ENCODE assay signal across 12 cellular contexts in genomic region chr7:63927261-63927660, GRCh38.
DNase-seq lines count a peak whose midpoint lies in the region; ATAC-seq, FAIRE-seq and TF ChIP-seq lines count a peak whose summit lies in the region.
"Had no signal": no experiment of that assay in that cellular context is flagged by ENCODE, and none has a peak within 500 bp of the region (broad histone marks: within the 10 kb centered on the region; RNA-seq: fewer than 3 reads in every experiment).

No MANE protein-coding gene starts in this region.

- H3K27me3 Mint-ChIP-seq in CD4-positive, CD25-positive, alpha-beta regulatory T cell, result no peaks in the 10 kb centered on the region
- H3K27me3 Mint-ChIP-seq in Caco-2 (ENCODE audit: insufficient read depth, unreplicated experiment), result no peaks in the 10 kb centered on the region

- no peaks in the 10 kb centered on the region for H4K20me1 ChIP-seq in GM23248 (ENCODE audit: insufficient read depth)

- H3K9me3 Mint-ChIP-seq in CD4-positive, CD25-positive, alpha-beta regulatory T cell, result peaks cover 0 to 9% (median 5%) of the 10 kb centered on the region in 7 donors
- H3K9me3 Mint-ChIP-seq in Caco-2 (ENCODE audit: unreplicated experiment), result peaks cover 33% of the 10 kb centered on the region

- no peaks in the 10 kb centered on the region for H3F3A ChIP-seq in GM23248 (ENCODE audit: insufficient read depth)

- H3K27me3 ChIP-seq in CD4-positive, CD25-positive, alpha-beta regulatory T cell (ENCODE audit: control insufficient read depth, insufficient read depth, low read length), result no peaks in the 10 kb centered on the region
- H3K27me3 ChIP-seq in GM23248 (replicated peaks; ENCODE audit: insufficient read depth) (no peaks in the 10 kb centered on the region), sigmoid colon (peaks cover 0 to 4% (median 0%) of the 10 kb centered on the region in 3 donors), small intestine (ENCODE audit: control insufficient read depth in 2 of 2, insufficient read depth in 2 of 2, low read length in 2 of 2) (no peaks in the 10 kb centered on the region), Caco-2 (replicated peaks; ENCODE audit: control insufficient read depth, insufficient read depth, low read length) (no peaks in the 10 kb centered on the region)
- H3K27me3 ChIP-seq in effector memory CD4-positive, alpha-beta T cell (replicated peaks; ENCODE audit: control insufficient read depth, insufficient read depth, low read length, poor library complexity, severe bottlenecking), result no peaks in the 10 kb centered on the region

- peak overlapping the region; percentile 72 for H3K27ac ChIP-seq in CD4-positive, CD25-positive, alpha-beta regulatory T cell (ENCODE audit: insufficient read depth, low read length, poor library complexity, severe bottlenecking)
- no peak overlapping the region for H3K27ac ChIP-seq in GM23248
- H3K27ac ChIP-seq in effector memory CD4-positive, alpha-beta T cell (ENCODE audit: insufficient read depth, low read length, poor library complexity, severe bottlenecking), result no peak overlapping the region
- peak overlapping the region in 3 of 4 donors; percentile 78 to 90 (median 88) for H3K27ac ChIP-seq in sigmoid colon
- no peak overlapping the region for H3K27ac ChIP-seq in small intestine (ENCODE audit: low read depth in 1 of 2, low read length in 1 of 2)

- POLR2A ChIA-PET in Caco-2 (lab: Charles Lee), result no interaction called here

- DNase-seq in CD4-positive, CD25-positive, alpha-beta regulatory T cell, result no peak
- DNase-seq in GM23248 (no peak), sigmoid colon (no peak), small intestine (no peak), Caco-2 (no peak)
- DNase-seq in effector memory CD4-positive, alpha-beta T cell, result no peak
- DNase-seq: COR-L47; HFFc6; mesendoderm; NCI-H748 treated with DMSO at 0.1 percent for 48 hours; stimulated activated naive CD4-positive, alpha-beta T cell had no signal

- intact Hi-C loops in sigmoid colon (cut with DNase I) (no loop called here), Caco-2 (cut with micrococcal nuclease; ENCODE audit: unreplicated experiment) (no loop called here)

- BruUV-seq in Caco-2 (replicated peaks; lab: Mats Ljungman, UMichigan), result no TSS peak

- H3K36me3 ChIP-seq in CD4-positive, CD25-positive, alpha-beta regulatory T cell (ENCODE audit: control insufficient read depth, insufficient read depth, low read length), result no peaks in the 10 kb centered on the region
- no peaks in the 10 kb centered on the region for H3K36me3 ChIP-seq in GM23248 (ENCODE audit: low read depth)
- H3K36me3 ChIP-seq in effector memory CD4-positive, alpha-beta T cell (ENCODE audit: control insufficient read depth, insufficient read depth, low read length), result no peaks in the 10 kb centered on the region
- H3K36me3 ChIP-seq in sigmoid colon, result no peaks in the 10 kb centered on the region
- H3K36me3 ChIP-seq in small intestine (ENCODE audit: control insufficient read depth in 2 of 2, insufficient read depth in 2 of 2, low read length in 2 of 2), result no peaks in the 10 kb centered on the region
- no peaks in the 10 kb centered on the region for H3K36me3 ChIP-seq in Caco-2 (ENCODE audit: control insufficient read depth, insufficient read depth, low read length)

- peak overlapping the region in 3 of 4 donors; percentile 94 to 99 (median 99) for H3K4me3 Mint-ChIP-seq in CD4-positive, CD25-positive, alpha-beta regulatory T cell
- no peak overlapping the region for H3K4me3 Mint-ChIP-seq in Caco-2 (ENCODE audit: unreplicated experiment)
- H3K4me3 Mint-ChIP-seq: HFFc6 had no signal

- H3K9me3 ChIP-seq in CD4-positive, CD25-positive, alpha-beta regulatory T cell (ENCODE audit: control insufficient read depth in 2 of 2, low read length in 2 of 2), result peaks cover 6 to 11% of the 10 kb centered on the region in 2 experiments
- H3K9me3 ChIP-seq in GM23248 (ENCODE audit: low read depth) (no peaks in the 10 kb centered on the region), sigmoid colon (peaks cover 0 to 20% (median 0%) of the 10 kb centered on the region in 4 donors), small intestine (ENCODE audit: control insufficient read depth, low read depth) (peaks cover 3% of the 10 kb centered on the region), Caco-2 (peaks cover 16% of the 10 kb centered on the region)
- H3K9me3 ChIP-seq in effector memory CD4-positive, alpha-beta T cell (ENCODE audit: control insufficient read depth, low read length), result no peaks in the 10 kb centered on the region

- peak overlapping the region; percentile 80; the same call in 1 of the 2 replicates for H2AFZ ChIP-seq in GM23248

- CTCF ChIA-PET in Caco-2 (lab: Charles Lee), result no interaction called here

- no peak overlapping the region for H3K9ac ChIP-seq in GM23248

- TF ChIP-seq CTCF in sigmoid colon (IDR thresholded peaks at IDR 0.05) (no peak), Caco-2 (IDR thresholded peaks at IDR 0.05; ENCODE audit: insufficient read depth in 1 of 2, low read depth in 1 of 2, low read length in 1 of 2, severe bottlenecking in 1 of 2, unreplicated experiment in 1 of 2) (no peak)

- peaks cover 13% of the 10 kb centered on the region for H3K4me1 ChIP-seq in CD4-positive, CD25-positive, alpha-beta regulatory T cell (ENCODE audit: control insufficient read depth, insufficient read depth, low read length, poor library complexity, severe bottlenecking)
- H3K4me1 ChIP-seq in GM23248 (ENCODE audit: insufficient read depth), result no peaks in the 10 kb centered on the region
- H3K4me1 ChIP-seq in effector memory CD4-positive, alpha-beta T cell (ENCODE audit: control insufficient read depth, insufficient read depth, low read length, poor library complexity, severe bottlenecking), result peaks cover 4% of the 10 kb centered on the region
- peaks cover 0 to 12% (median 3%) of the 10 kb centered on the region in 4 donors for H3K4me1 ChIP-seq in sigmoid colon
- H3K4me1 ChIP-seq in small intestine (ENCODE audit: control insufficient read depth in 2 of 2, insufficient read depth in 1 of 2, low read depth in 1 of 2, low read length in 1 of 2), result no peaks in the 10 kb centered on the region
- no peaks in the 10 kb centered on the region for H3K4me1 ChIP-seq in Caco-2

- no peak for FAIRE-seq in small intestine (lab: Jason Lieb, UNC)

- H3K27ac Mint-ChIP-seq in CD4-positive, CD25-positive, alpha-beta regulatory T cell, result peak overlapping the region in 2 of 3 donors; percentile 97 to 98
- H3K27ac Mint-ChIP-seq in Caco-2 (ENCODE audit: unreplicated experiment), result no peak overlapping the region
- H3K27ac Mint-ChIP-seq: HFFc6 had no signal

- in situ Hi-C loops in GM23248 (cut with MboI), result no loop called here

- peak overlapping the region; percentile 87 for H3K4me3 ChIP-seq in CD4-positive, CD25-positive, alpha-beta regulatory T cell (ENCODE audit: low read depth, low read length)
- H3K4me3 ChIP-seq in GM23248, result peak overlapping the region; percentile 77
- peak overlapping the region; percentile 60 for H3K4me3 ChIP-seq in effector memory CD4-positive, alpha-beta T cell (ENCODE audit: insufficient read depth, low read depth, low read length, poor library complexity, severe bottlenecking)
- H3K4me3 ChIP-seq in sigmoid colon, result peak overlapping the region in 3 of 4 donors; percentile 57 to 79 (median 73)
- H3K4me3 ChIP-seq in small intestine (ENCODE audit: low read depth in 1 of 2, low read length in 2 of 2), result peak overlapping the region in 1 of 2 donors; percentile 54
- H3K4me3 ChIP-seq in Caco-2 (ENCODE audit: low read depth, low read length), result no peak overlapping the region

- ATAC-seq in CD4-positive, CD25-positive, alpha-beta regulatory T cell (ENCODE audit: low read depth in 2 of 2), result no peak
- ATAC-seq in HG03025 (IDR thresholded peaks at IDR 0.05; ENCODE audit: low FRiP score, unreplicated experiment), result no peak

- H3K36me3 Mint-ChIP-seq in CD4-positive, CD25-positive, alpha-beta regulatory T cell, result no peaks in the 10 kb centered on the region
- H3K36me3 Mint-ChIP-seq in Caco-2 (ENCODE audit: insufficient read depth, unreplicated experiment), result no peaks in the 10 kb centered on the region

- H3K4me2 ChIP-seq in GM23248 (ENCODE audit: unreplicated experiment), result no peak overlapping the region

- no peak for TF ChIP-seq POLR2A in sigmoid colon (IDR thresholded peaks at IDR 0.05)

- H3K4me1 Mint-ChIP-seq in CD4-positive, CD25-positive, alpha-beta regulatory T cell, result peaks cover 0 to 24% (median 5%) of the 10 kb centered on the region in 4 donors
- H3K4me1 Mint-ChIP-seq in Caco-2 (ENCODE audit: low read depth, unreplicated experiment), result no peaks in the 10 kb centered on the region

- WGBS in GM23248 (ENCODE audit: low coverage in 1 of 2, low lambda C conversion rate in 2 of 2, missing lambda C conversion rate in 2 of 2), 2 experiments, result 64% methylated on average over 5 of the region's 5 CpGs
- WGBS in sigmoid colon, 2 donors, result 74 to 81% methylated on average over 5 of the region's 5 CpGs
- 73 to 82% (median 77%) methylated on average over 5 of the region's 5 CpGs for WGBS in small intestine, 3 donors

- no peaks in the 10 kb centered on the region for H3K9me2 ChIP-seq in GM23248 (ENCODE audit: insufficient read depth)

- TF ChIP-seq EP300 in sigmoid colon (IDR thresholded peaks at IDR 0.05), result no peak

- no peaks in the 10 kb centered on the region for H3K79me2 ChIP-seq in GM23248 (ENCODE audit: insufficient read depth)

Comparison
In these comparisons a context has a peak if more than half of its experiments do, and no peak if none do; other contexts are left out.
1. H3K27ac ChIP-seq: peak in CD4-positive, CD25-positive, alpha-beta regulatory T cell (single experiment) and sigmoid colon (3 of 4); none in GM23248 (single experiment), effector memory CD4-positive, alpha-beta T cell (single experiment) and small intestine (0 of 2).